ENCODE assay signal across 8 cellular contexts in the genomic region with DNA sequence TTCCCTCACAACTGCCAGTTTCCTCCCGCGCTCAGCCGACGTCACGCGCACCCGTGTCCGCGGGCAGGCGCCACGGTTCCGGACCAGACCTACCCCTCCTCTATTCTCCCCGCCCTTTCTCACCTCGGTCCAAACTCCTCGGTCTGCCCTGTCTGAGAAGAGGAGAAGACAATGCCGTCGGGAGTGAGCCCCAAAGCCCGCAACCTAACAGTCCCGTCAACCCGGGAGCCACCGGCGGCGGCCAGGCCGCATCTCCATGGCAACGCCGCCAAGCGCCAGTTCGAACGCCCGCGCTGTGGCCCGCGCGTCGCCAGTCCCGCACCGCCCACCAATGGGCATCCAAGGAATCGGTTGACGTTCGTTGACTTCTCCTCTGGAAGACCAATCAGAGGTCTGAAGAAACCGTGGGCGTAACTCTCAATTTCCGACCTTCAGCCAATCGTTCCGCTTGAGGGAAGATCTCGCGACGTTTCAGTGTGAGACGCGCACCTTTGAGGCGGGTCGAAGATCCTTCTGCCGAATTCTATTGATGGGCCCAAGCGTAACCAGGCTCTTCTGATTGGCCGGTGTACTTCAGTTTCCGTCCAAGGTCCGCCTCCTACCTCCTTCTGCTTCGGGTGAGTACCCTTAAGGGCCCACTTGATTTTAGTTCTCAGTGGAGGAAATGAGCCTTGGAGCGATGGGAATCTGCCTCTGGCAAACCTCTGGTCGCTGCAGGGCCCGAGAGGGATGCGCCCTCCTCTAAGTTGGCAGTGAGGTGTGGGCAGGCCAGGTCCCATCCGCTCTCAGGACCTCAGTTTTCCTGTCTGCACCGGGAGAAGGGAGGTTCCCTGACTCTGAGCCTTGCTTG. TPM values are rescaled to one million over a fixed set of nuclear protein-coding genes. Genes with fewer than 3 reads are reported as not detected.
A peak's percentile ranks its signal among the peaks of the same experiment; 100 is the strongest.
DNase-seq lines count a peak whose midpoint lies in the region; ATAC-seq and TF ChIP-seq lines count a peak whose summit lies in the region.

A gene with protein sequence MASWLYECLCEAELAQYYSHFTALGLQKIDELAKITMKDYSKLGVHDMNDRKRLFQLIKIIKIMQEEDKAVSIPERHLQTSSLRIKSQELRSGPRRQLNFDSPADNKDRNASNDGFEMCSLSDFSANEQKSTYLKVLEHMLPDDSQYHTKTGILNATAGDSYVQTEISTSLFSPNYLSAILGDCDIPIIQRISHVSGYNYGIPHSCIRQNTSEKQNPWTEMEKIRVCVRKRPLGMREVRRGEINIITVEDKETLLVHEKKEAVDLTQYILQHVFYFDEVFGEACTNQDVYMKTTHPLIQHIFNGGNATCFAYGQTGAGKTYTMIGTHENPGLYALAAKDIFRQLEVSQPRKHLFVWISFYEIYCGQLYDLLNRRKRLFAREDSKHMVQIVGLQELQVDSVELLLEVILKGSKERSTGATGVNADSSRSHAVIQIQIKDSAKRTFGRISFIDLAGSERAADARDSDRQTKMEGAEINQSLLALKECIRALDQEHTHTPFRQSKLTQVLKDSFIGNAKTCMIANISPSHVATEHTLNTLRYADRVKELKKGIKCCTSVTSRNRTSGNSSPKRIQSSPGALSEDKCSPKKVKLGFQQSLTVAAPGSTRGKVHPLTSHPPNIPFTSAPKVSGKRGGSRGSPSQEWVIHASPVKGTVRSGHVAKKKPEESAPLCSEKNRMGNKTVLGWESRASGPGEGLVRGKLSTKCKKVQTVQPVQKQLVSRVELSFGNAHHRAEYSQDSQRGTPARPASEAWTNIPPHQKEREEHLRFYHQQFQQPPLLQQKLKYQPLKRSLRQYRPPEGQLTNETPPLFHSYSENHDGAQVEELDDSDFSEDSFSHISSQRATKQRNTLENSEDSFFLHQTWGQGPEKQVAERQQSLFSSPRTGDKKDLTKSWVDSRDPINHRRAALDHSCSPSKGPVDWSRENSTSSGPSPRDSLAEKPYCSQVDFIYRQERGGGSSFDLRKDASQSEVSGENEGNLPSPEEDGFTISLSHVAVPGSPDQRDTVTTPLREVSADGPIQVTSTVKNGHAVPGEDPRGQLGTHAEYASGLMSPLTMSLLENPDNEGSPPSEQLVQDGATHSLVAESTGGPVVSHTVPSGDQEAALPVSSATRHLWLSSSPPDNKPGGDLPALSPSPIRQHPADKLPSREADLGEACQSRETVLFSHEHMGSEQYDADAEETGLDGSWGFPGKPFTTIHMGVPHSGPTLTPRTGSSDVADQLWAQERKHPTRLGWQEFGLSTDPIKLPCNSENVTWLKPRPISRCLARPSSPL (N-terminal part only) (minus strand): TSS at position 286 of the 850 bp plus-strand sequence. CDS start 17,922 bp downstream, outside the sequence.
A gene (plus strand): TSS at position 587 of the 850 bp plus-strand sequence. CDS start 9,471 bp downstream, outside the sequence.

- peak within 1 kb of the TSS; percentile 96 for H3K27ac ChIP-seq in temporal lobe (ENCODE audit: low read depth, low read length)

- H3K4me3 Mint-ChIP-seq in activated naive CD8-positive, alpha-beta T cell = peak within 1 kb of the TSS; percentile 97

- no peaks in the 10 kb centered on the region for H3K9me3 Mint-ChIP-seq in activated naive CD8-positive, alpha-beta T cell (ENCODE audit: low read depth)

- DNase-seq in GM10266 (ENCODE audit: extremely low spot score) = peak; percentile 95
- DNase-seq in NCI-H1092 treated with DMSO at 0.1 percent for 48 hours (lab: John Stamatoyannopoulos, UW) = peak; percentile 100
- DNase-seq in glomerular visceral epithelial cell (ENCODE audit: extremely low spot score) = peak; percentile 100
- peak; percentile 97 for DNase-seq in occipital lobe (lab: John Stamatoyannopoulos, UW)

- H3K4me1 Mint-ChIP-seq in activated naive CD8-positive, alpha-beta T cell (ENCODE audit: low read depth) = peaks cover 29% of the 10 kb centered on the region

- no peak for TF ChIP-seq CTCF in GM10266 (IDR thresholded peaks at IDR 0.05; ENCODE audit: control insufficient read depth, insufficient read depth, low read depth, missing control alignments)

- peak; percentile 95 for ATAC-seq in HG02623 (IDR thresholded peaks at IDR 0.05; ENCODE audit: unreplicated experiment)
- peak; percentile 95 for ATAC-seq in SK-N-SH treated with all-trans-retinoic acid at 6 μM for 48 hours

- no peaks in the 10 kb centered on the region for H3K27me3 Mint-ChIP-seq in activated naive CD8-positive, alpha-beta T cell

- no peaks in the 10 kb centered on the region for H3K36me3 Mint-ChIP-seq in activated naive CD8-positive, alpha-beta T cell

- peak within 1 kb of the TSS; percentile 88 for H3K27ac Mint-ChIP-seq in activated naive CD8-positive, alpha-beta T cell

TF ChIP-seq in SK-N-SH treated with all-trans-retinoic acid at 6 μM for 48 hours, 23 proteins besides CTCF, POLR2A, EP300 and RAD21:
- TF ChIP-seq ZNF8 (CRISPR knock-in tag; IDR thresholded peaks at IDR 0.05) (0 out of 2 replicates have a peak, but pooled peaks have one; percentile 5), ZFP30 (CRISPR knock-in tag; IDR thresholded peaks at IDR 0.05) (no peak), BACH2 (CRISPR knock-in tag; IDR thresholded peaks at IDR 0.05; ENCODE audit: borderline replicate concordance) (no peak), SNAI2 (CRISPR knock-in tag; IDR thresholded peaks at IDR 0.05) (no peak)
TF ChIP-seq in SK-N-SH treated with all-trans-retinoic acid at 6 μM for 48 hours: peak in this region for 1.

RNA-seq across cellular contexts. Expression of the first gene that starts in this region (rescaled TPM):
- total RNA-seq in occipital lobe = 0.78 TPM
- 1.2 TPM for total RNA-seq in temporal lobe

RNA-seq across cellular contexts. Expression of the second gene that starts in this region (rescaled TPM):
- total RNA-seq in occipital lobe (17.3 TPM), temporal lobe (12.5 TPM)

Comparison
In these comparisons a context has a peak if more than half of its experiments do, and no peak if none do; other contexts are left out.
1. Peak in every context shown above with its lines: DNase-seq, ATAC-seq and H3K27ac ChIP-seq.